ENCODE assay signal across 9 cellular contexts in genomic region chr5:77843570-77844407, GRCh38.
DNase-seq lines count a peak whose midpoint lies in the region; ATAC-seq and TF ChIP-seq lines count a peak whose summit lies in the region.
"Had no signal": no experiment of that assay in that cellular context is flagged by ENCODE, and none has a peak within 500 bp of the region (broad histone marks: within the 10 kb centered on the region; RNA-seq: fewer than 3 reads in every experiment).

No MANE protein-coding gene starts in this region.

- ATAC-seq in esophagus mucosa (no peak), GM18858 (IDR thresholded peaks at IDR 0.05; ENCODE audit: unreplicated experiment) (no peak)

- no peak overlapping the region for H3K27ac Mint-ChIP-seq in activated CD4-positive, alpha-beta memory T cell treated with anti-CD3 and anti-CD28 coated beads for 36 hours
- no peak overlapping the region for H3K27ac Mint-ChIP-seq in activated CD4-positive, alpha-beta memory T cell treated with anti-CD3 and anti-CD28 coated beads, Interleukin-2, amount 10 ng/mL, durations not matched to agents 7 days and 5 days
- H3K27ac Mint-ChIP-seq in endothelial cell (ENCODE audit: unreplicated experiment) = no peak overlapping the region

- H3K4me3 ChIP-seq in mononuclear cell (ENCODE audit: low read length) (peak overlapping the region; percentile 27), tibial artery (peak overlapping the region; percentile 46 to 54), adrenal gland (peak overlapping the region in 2 of 4 donors; percentile 35 to 55)

- no peaks in the 10 kb centered on the region for H3K9me3 Mint-ChIP-seq in activated CD4-positive, alpha-beta memory T cell treated with anti-CD3 and anti-CD28 coated beads for 36 hours
- H3K9me3 Mint-ChIP-seq in activated CD4-positive, alpha-beta memory T cell treated with anti-CD3 and anti-CD28 coated beads, Interleukin-2, amount 10 ng/mL, durations not matched to agents 7 days and 5 days = no peaks in the 10 kb centered on the region
- no peaks in the 10 kb centered on the region for H3K9me3 Mint-ChIP-seq in endothelial cell (ENCODE audit: unreplicated experiment)

- H3K4me1 Mint-ChIP-seq in activated CD4-positive, alpha-beta memory T cell treated with anti-CD3 and anti-CD28 coated beads for 36 hours (ENCODE audit: low read depth) = peaks cover 7% of the 10 kb centered on the region
- H3K4me1 Mint-ChIP-seq in activated CD4-positive, alpha-beta memory T cell treated with anti-CD3 and anti-CD28 coated beads, Interleukin-2, amount 10 ng/mL, durations not matched to agents 7 days and 5 days = peaks cover 3% of the 10 kb centered on the region
- peaks cover 21% of the 10 kb centered on the region for H3K4me1 Mint-ChIP-seq in endothelial cell (ENCODE audit: unreplicated experiment)

- DNase-seq in activated CD4-positive, alpha-beta memory T cell treated with anti-CD3 and anti-CD28 coated beads for 36 hours = no peak
- no peak for DNase-seq in activated CD4-positive, alpha-beta memory T cell treated with anti-CD3 and anti-CD28 coated beads, Interleukin-2, amount 10 ng/mL, durations not matched to agents 7 days and 5 days
- no peak for DNase-seq in endothelial cell (ENCODE audit: low spot score)
- no peak for DNase-seq in tibial artery
- no peak for DNase-seq in adrenal gland

- CTCF ChIA-PET in activated CD4-positive, alpha-beta memory T cell treated with anti-CD3 and anti-CD28 coated beads for 36 hours (lab: Charles Lee) = no interaction called here
- CTCF ChIA-PET in activated CD4-positive, alpha-beta memory T cell treated with anti-CD3 and anti-CD28 coated beads, Interleukin-2, amount 10 ng/mL, durations not matched to agents 7 days and 5 days (lab: Charles Lee) = interaction anchor here (0.5 kb wide), 1 partner anchor 212 kb away, joined by 3 read pairs; no protein-coding TSS in a partner anchor

- H3K27me3 ChIP-seq in mononuclear cell (ENCODE audit: insufficient read depth, low read length) (peaks cover 72% of the 10 kb centered on the region), tibial artery (peaks cover 0 to 2% of the 10 kb centered on the region in 2 donors), adrenal gland (no peaks in the 10 kb centered on the region)

- POLR2A ChIA-PET in activated CD4-positive, alpha-beta memory T cell treated with anti-CD3 and anti-CD28 coated beads for 36 hours (lab: Charles Lee) = interaction anchor here (1.2 kb wide), 1 partner anchor 74 kb away, joined by 3 read pairs; no protein-coding TSS in a partner anchor
- POLR2A ChIA-PET in activated CD4-positive, alpha-beta memory T cell treated with anti-CD3 and anti-CD28 coated beads, Interleukin-2, amount 10 ng/mL, durations not matched to agents 7 days and 5 days (lab: Charles Lee) = no interaction called here

- TF ChIP-seq CTCF in endothelial cell (IDR thresholded peaks at IDR 0.05; ENCODE audit: unreplicated experiment) = no peak
- no peak for TF ChIP-seq CTCF in tibial artery (IDR thresholded peaks at IDR 0.05)
- no peak for TF ChIP-seq CTCF in adrenal gland (IDR thresholded peaks at IDR 0.05)

- H3K9me3 ChIP-seq in mononuclear cell (ENCODE audit: low read depth, low read length) (no peaks in the 10 kb centered on the region), tibial artery (no peaks in the 10 kb centered on the region), adrenal gland (replicated peaks in 1 of 3) (no peaks in the 10 kb centered on the region)

- H3K27me3 Mint-ChIP-seq in activated CD4-positive, alpha-beta memory T cell treated with anti-CD3 and anti-CD28 coated beads for 36 hours = peaks cover 41% of the 10 kb centered on the region
- peaks cover 52% of the 10 kb centered on the region for H3K27me3 Mint-ChIP-seq in activated CD4-positive, alpha-beta memory T cell treated with anti-CD3 and anti-CD28 coated beads, Interleukin-2, amount 10 ng/mL, durations not matched to agents 7 days and 5 days
- peaks cover 24% of the 10 kb centered on the region for H3K27me3 Mint-ChIP-seq in endothelial cell (ENCODE audit: unreplicated experiment)

- TF ChIP-seq POLR2A in adrenal gland (IDR thresholded peaks at IDR 0.05) = no peak

- no peaks in the 10 kb centered on the region for H3K36me3 ChIP-seq in tibial artery
- H3K36me3 ChIP-seq in adrenal gland (replicated peaks in 1 of 2) = no peaks in the 10 kb centered on the region

- 54 to 67% (median 59%) methylated on average over 23 to 24 of the region's 24 CpGs for WGBS in adrenal gland, 4 donors

- intact Hi-C loops in activated CD4-positive, alpha-beta memory T cell treated with anti-CD3 and anti-CD28 coated beads for 36 hours (cut with micrococcal nuclease) = no loop called here
- intact Hi-C loops in tibial artery (cut with DNase I; ENCODE audit: low total_unique reads) = no loop called here
- intact Hi-C loops in adrenal gland (cut with DNase I) = loop anchor here in 1 of 2 donors (10.0 kb wide), 1 partner anchor 209 kb away; the partner anchor contains the start of gene OTP

- H3K4me3 Mint-ChIP-seq in activated CD4-positive, alpha-beta memory T cell treated with anti-CD3 and anti-CD28 coated beads for 36 hours = peak overlapping the region; percentile 4
- H3K4me3 Mint-ChIP-seq in activated CD4-positive, alpha-beta memory T cell treated with anti-CD3 and anti-CD28 coated beads, Interleukin-2, amount 10 ng/mL, durations not matched to agents 7 days and 5 days = no peak overlapping the region
- peak overlapping the region; percentile 79 for H3K4me3 Mint-ChIP-seq in endothelial cell (ENCODE audit: unreplicated experiment)

- H3K4me1 ChIP-seq in mononuclear cell (ENCODE audit: insufficient read depth, low read length) = peaks cover 13% of the 10 kb centered on the region
- H3K4me1 ChIP-seq in tibial artery = peaks cover 0 to 14% (median 6%) of the 10 kb centered on the region in 4 donors
- H3K4me1 ChIP-seq in adrenal gland (replicated peaks in 1 of 2) = peaks cover 0 to 5% of the 10 kb centered on the region in 2 donors

- H3K27ac ChIP-seq in tibial artery (no peak overlapping the region), adrenal gland (no peak overlapping the region)
- H3K27ac ChIP-seq: C4-2B had no signal

- H3K36me3 Mint-ChIP-seq in activated CD4-positive, alpha-beta memory T cell treated with anti-CD3 and anti-CD28 coated beads for 36 hours = no peaks in the 10 kb centered on the region
- no peaks in the 10 kb centered on the region for H3K36me3 Mint-ChIP-seq in activated CD4-positive, alpha-beta memory T cell treated with anti-CD3 and anti-CD28 coated beads, Interleukin-2, amount 10 ng/mL, durations not matched to agents 7 days and 5 days (ENCODE audit: low read depth)
- H3K36me3 Mint-ChIP-seq in endothelial cell (ENCODE audit: low read depth, unreplicated experiment) = no peaks in the 10 kb centered on the region
